Comparison of ENCODE assay signal across 10 cellular contexts in genomic region chr4:85603437-85604336, GRCh38.
DNase-seq lines count a peak whose midpoint lies in the region; ATAC-seq, FAIRE-seq and TF ChIP-seq lines count a peak whose summit lies in the region.
"Had no signal": no experiment of that assay in that cellular context is flagged by ENCODE, and none has a peak within 500 bp of the region (broad histone marks: within the 10 kb centered on the region; RNA-seq: fewer than 3 reads in every experiment).

No MANE protein-coding gene starts in this region.

- no peak for TF ChIP-seq POLR2A in thyroid gland (IDR thresholded peaks at IDR 0.05)

- no peaks in the 10 kb centered on the region for H3K27me3 ChIP-seq in thyroid gland

- no peaks in the 10 kb centered on the region for H3K4me1 ChIP-seq in thyroid gland

- TF ChIP-seq CTCF in AG10803 (conservative IDR thresholded peaks at IDR 0.05; ENCODE audit: low read length), result no peak
- TF ChIP-seq CTCF in thyroid gland (IDR thresholded peaks at IDR 0.05), result no peak

- no peak for FAIRE-seq in HTR-8/SVneo (lab: Jason Lieb, UNC)
- FAIRE-seq: endometrium had no signal

- no peaks in the 10 kb centered on the region for H3K36me3 ChIP-seq in thyroid gland

- DNase-seq in AG10803 (ENCODE audit: low read depth), result peak; percentile 28
- DNase-seq in HTR-8/SVneo (ENCODE audit: insufficient read length, low spot score), result peak; percentile 2
- peak; percentile 29 for DNase-seq in fibroblast of gingiva (ENCODE audit: low read depth)
- no peak for DNase-seq in T1000 (lab: John Stamatoyannopoulos, UW)
- no peak for DNase-seq in HuH-7.5 (ENCODE audit: low spot score)
- DNase-seq in thyroid gland, result no peak

- H3K27ac ChIP-seq in thyroid gland, result no peak overlapping the region

- no peaks in the 10 kb centered on the region for H3K9me3 ChIP-seq in thyroid gland

- intact Hi-C loops in thyroid gland (cut with DNase I), result no loop called here

- WGBS in thyroid gland, 2 donors, result 79 to 85% methylated on average over 3 of the region's 3 CpGs

- H3K4me3 ChIP-seq in AG10803 (ENCODE audit: low read length) (no peak overlapping the region), thyroid gland (replicated peaks in 1 of 3) (no peak overlapping the region)

- ATAC-seq in GM19463 (IDR thresholded peaks at IDR 0.05; ENCODE audit: unreplicated experiment) (peak; percentile 47), GM21447 (IDR thresholded peaks at IDR 0.05; ENCODE audit: unreplicated experiment) (no peak)
- ATAC-seq: Panc1 had no signal

Comparison
In these comparisons a context has a peak if more than half of its experiments do, and no peak if none do; other contexts are left out.
1. DNase-seq: peak in AG10803 (single experiment), HTR-8/SVneo (single experiment) and fibroblast of gingiva (single experiment); none in T1000 (single experiment), HuH-7.5 (single experiment) and thyroid gland (0 of 2).